ENCODE assay signal across 22 cellular contexts in genomic region chr14:99586761-99587462, GRCh38. TPM values are rescaled to one million over a fixed set of nuclear protein-coding genes. Genes with fewer than 3 reads are reported as not detected.
DNase-seq lines count a peak whose midpoint lies in the region; ATAC-seq and TF ChIP-seq lines count a peak whose summit lies in the region.
"Had no signal": no experiment of that assay in that cellular context is flagged by ENCODE, and none has a peak within 500 bp of the region (broad histone marks: within the 10 kb centered on the region; RNA-seq: fewer than 3 reads in every experiment).

No MANE protein-coding gene starts in this region.

- H3K36me3 ChIP-seq in BLaER1 treated with 17β-estradiol and CSF1 and Interleukin-3, amounts not matched to agents 10 nM and 100 nM = no peaks in the 10 kb centered on the region
- no peaks in the 10 kb centered on the region for H3K36me3 ChIP-seq in Panc1 (ENCODE audit: control insufficient read depth, insufficient read depth, low read length)
- H3K36me3 ChIP-seq: lower lobe of right lung, neutrophil, upper lobe of left lung had no signal

- no peak for TF ChIP-seq CTCF in Panc1 (IDR thresholded peaks at IDR 0.05)

- POLR2A ChIA-PET in Panc1 (lab: Charles Lee) = no interaction called here

- H3K9me3 Mint-ChIP-seq in stimulated activated memory B cell treated with anti-CD40 and anti-IgM and Interleukin-4, amounts not matched to agents 10 μg/mL and 1 μg/mL and 100 μg/mL, for 72 hours = no peaks in the 10 kb centered on the region
- H3K9me3 Mint-ChIP-seq: activated CD4-positive, alpha-beta T cell treated with anti-CD3 and anti-CD28 coated beads, Interleukin-2, amount 10 ng/mL, durations not matched to agents 24 days and 14 days; CD4-positive, alpha-beta memory T cell; stimulated activated naive CD8-positive, alpha-beta T cell treated with anti-CD3 and anti-CD28 coated beads, Interleukin-15, Interleukin-2, amounts not matched to agents 100 ng/mL and 50 ng/mL, for 24 hours had no signal

- ATAC-seq in Panc1 (no peak), HG02870 (IDR thresholded peaks at IDR 0.05; ENCODE audit: unreplicated experiment) (no peak)
- ATAC-seq in stimulated activated memory B cell treated with anti-CD40 and anti-IgM and Interleukin-4, amounts not matched to agents 10 μg/mL and 1 μg/mL and 100 μg/mL, for 72 hours = peak; percentile 24
- ATAC-seq: lower lobe of right lung had no signal

- DNase-seq in Panc1 (ENCODE audit: low read depth, low spot score) (no peak), glomerular visceral epithelial cell (ENCODE audit: extremely low spot score) (peak; percentile 31), T1000 (lab: John Stamatoyannopoulos, UW) (no peak), cerebellar cortex (ENCODE audit: low spot score) (no peak)
- DNase-seq: activated CD4-positive, alpha-beta T cell treated with anti-CD3 and anti-CD28 coated beads, Interleukin-2, amount 10 ng/mL, durations not matched to agents 24 days and 14 days; CD4-positive, alpha-beta memory T cell; cerebellar nuclear complex; lower lobe of right lung; NCI-H2029; NCI-H226; NCI-H82; SIG-M5; stimulated activated CD4-positive, alpha-beta T cell treated with anti-CD3 and anti-CD28 coated beads, Interleukin-4, amount 100 ng/mL, for 24 hours; T-helper 1 cell had no signal

- no peaks in the 10 kb centered on the region for H3K36me3 Mint-ChIP-seq in stimulated activated memory B cell treated with anti-CD40 and anti-IgM and Interleukin-4, amounts not matched to agents 10 μg/mL and 1 μg/mL and 100 μg/mL, for 72 hours
- H3K36me3 Mint-ChIP-seq: activated naive CD8-positive, alpha-beta T cell; CD4-positive, alpha-beta memory T cell had no signal

- H4K20me1 ChIP-seq in BLaER1 treated with 17β-estradiol and CSF1 and Interleukin-3, amounts not matched to agents 10 nM and 100 nM = peaks cover 0 to 91% (median 43%) of the 10 kb centered on the region in 11 experiments; a peak in 15 of 22 replicates

- CTCF ChIA-PET in Panc1 (lab: Charles Lee) = interaction anchor here (0.6 kb wide), 1 partner anchor 503 kb away, joined by 3 read pairs; no protein-coding TSS in a partner anchor

- H3K4me1 ChIP-seq in BLaER1 treated with 17β-estradiol and CSF1 and Interleukin-3, amounts not matched to agents 10 nM and 100 nM = peaks cover 42 to 92% (median 85%) of the 10 kb centered on the region in 10 experiments
- H3K4me1 ChIP-seq in Panc1 (ENCODE audit: control insufficient read depth, insufficient read depth, low read length) = peaks cover 45% of the 10 kb centered on the region

- in situ Hi-C loops in Panc1 (cut with HindIII; ENCODE audit: low pct_unique_long_range_greater_than_20kb, low sequenced_read_pairs) = no loop called here

- peak overlapping the region in 9 of 11 experiments; percentile 51 to 98 (median 86); a peak in 18 of 22 replicates for H3K4me2 ChIP-seq in BLaER1 treated with 17β-estradiol and CSF1 and Interleukin-3, amounts not matched to agents 10 nM and 100 nM
- H3K4me2 ChIP-seq: hepatocyte had no signal

- H3K4me3 Mint-ChIP-seq in stimulated activated memory B cell treated with anti-CD40 and anti-IgM and Interleukin-4, amounts not matched to agents 10 μg/mL and 1 μg/mL and 100 μg/mL, for 72 hours = no peak overlapping the region
- H3K4me3 Mint-ChIP-seq: activated CD4-positive, alpha-beta T cell treated with anti-CD3 and anti-CD28 coated beads, Interleukin-2, amount 10 ng/mL, durations not matched to agents 24 days and 14 days; activated naive CD8-positive, alpha-beta T cell; CD4-positive, alpha-beta memory T cell; stimulated activated naive CD8-positive, alpha-beta T cell treated with anti-CD3 and anti-CD28 coated beads, Interleukin-15, Interleukin-2, amounts not matched to agents 100 ng/mL and 50 ng/mL, for 24 hours had no signal

- BruUV-seq in Panc1 (replicated peaks; lab: Mats Ljungman, UMichigan) = no TSS peak

- no peak overlapping the region for H3K9ac ChIP-seq in BLaER1 treated with 17β-estradiol and CSF1 and Interleukin-3, amounts not matched to agents 10 nM and 100 nM

- H3K27ac ChIP-seq in BLaER1 treated with 17β-estradiol and CSF1 and Interleukin-3, amounts not matched to agents 10 nM and 100 nM = peak overlapping the region in 2 of 11 experiments; percentile 12 to 70; a peak in 2 of 22 replicates
- peak overlapping the region; percentile 44 for H3K27ac ChIP-seq in Panc1 (ENCODE audit: low read length)
- H3K27ac ChIP-seq: hepatocyte, lower lobe of right lung, neutrophil had no signal

- no peak overlapping the region for H3K27ac Mint-ChIP-seq in stimulated activated memory B cell treated with anti-CD40 and anti-IgM and Interleukin-4, amounts not matched to agents 10 μg/mL and 1 μg/mL and 100 μg/mL, for 72 hours
- H3K27ac Mint-ChIP-seq: activated CD4-positive, alpha-beta T cell treated with anti-CD3 and anti-CD28 coated beads, Interleukin-2, amount 10 ng/mL, durations not matched to agents 24 days and 14 days; activated naive CD8-positive, alpha-beta T cell; CD4-positive, alpha-beta memory T cell; stimulated activated naive CD8-positive, alpha-beta T cell treated with anti-CD3 and anti-CD28 coated beads, Interleukin-15, Interleukin-2, amounts not matched to agents 100 ng/mL and 50 ng/mL, for 24 hours had no signal

- intact Hi-C loops in Panc1 (cut with micrococcal nuclease; ENCODE audit: unreplicated experiment) = no loop called here

- no peaks in the 10 kb centered on the region for H3K27me3 ChIP-seq in BLaER1 treated with 17β-estradiol and CSF1 and Interleukin-3, amounts not matched to agents 10 nM and 100 nM
- H3K27me3 ChIP-seq in Panc1 (ENCODE audit: control insufficient read depth, insufficient read depth, low read length) = no peaks in the 10 kb centered on the region
- H3K27me3 ChIP-seq: hepatocyte, upper lobe of left lung had no signal

- no peak overlapping the region for H3K4me3 ChIP-seq in BLaER1 treated with 17β-estradiol and CSF1 and Interleukin-3, amounts not matched to agents 10 nM and 100 nM
- no peak overlapping the region for H3K4me3 ChIP-seq in Panc1 (ENCODE audit: low read depth in 2 of 2, low read length in 2 of 2)
- H3K4me3 ChIP-seq: hepatocyte, lower lobe of right lung, upper lobe of left lung had no signal

- peaks cover 15% of the 10 kb centered on the region for H3K27me3 Mint-ChIP-seq in stimulated activated memory B cell treated with anti-CD40 and anti-IgM and Interleukin-4, amounts not matched to agents 10 μg/mL and 1 μg/mL and 100 μg/mL, for 72 hours
- H3K27me3 Mint-ChIP-seq: activated CD4-positive, alpha-beta T cell treated with anti-CD3 and anti-CD28 coated beads, Interleukin-2, amount 10 ng/mL, durations not matched to agents 24 days and 14 days; activated naive CD8-positive, alpha-beta T cell; CD4-positive, alpha-beta memory T cell; stimulated activated naive CD8-positive, alpha-beta T cell treated with anti-CD3 and anti-CD28 coated beads, Interleukin-15, Interleukin-2, amounts not matched to agents 100 ng/mL and 50 ng/mL, for 24 hours had no signal

- no peaks in the 10 kb centered on the region for H3K9me3 ChIP-seq in BLaER1 treated with 17β-estradiol and CSF1 and Interleukin-3, amounts not matched to agents 10 nM and 100 nM (replicated peaks in 1 of 11)
- no peaks in the 10 kb centered on the region for H3K9me3 ChIP-seq in Panc1 (ENCODE audit: control insufficient read depth, insufficient read depth, low read depth, low read length)
- H3K9me3 ChIP-seq: lower lobe of right lung, neutrophil, upper lobe of left lung had no signal

- no peaks in the 10 kb centered on the region for H3K4me1 Mint-ChIP-seq in stimulated activated memory B cell treated with anti-CD40 and anti-IgM and Interleukin-4, amounts not matched to agents 10 μg/mL and 1 μg/mL and 100 μg/mL, for 72 hours

RNA-seq across cellular contexts. Expression of gene CCDC85C, which starts 17.1 kb away (rescaled TPM):
- 96.6 TPM for total RNA-seq in Panc1 (2021; ENCODE audit: unreplicated experiment)
- 64.9 TPM for polyA plus RNA-seq in Panc1 (2012; ENCODE audit: insufficient read length)

RNA-seq across cellular contexts. Expression of gene HHIPL1, which starts 58.0 kb away (rescaled TPM):
- total RNA-seq in Panc1 (2021; ENCODE audit: unreplicated experiment) = 2.1 TPM
- polyA plus RNA-seq in Panc1 (2012; ENCODE audit: insufficient read length) = 3.8 TPM
- total RNA-seq: activated CD4-positive, alpha-beta T cell treated with anti-CD3 and anti-CD28 coated beads, Interleukin-2, amount 10 ng/mL, durations not matched to agents 24 days and 14 days had no signal
- polyA plus RNA-seq: CD4-positive, alpha-beta memory T cell had no signal
